ENCODE assay signal across 23 cellular contexts in genomic region chr9:15885464-15885863, GRCh38.
"Had no signal": no experiment of that assay in that cellular context is flagged by ENCODE, and none has a peak within 500 bp of the region (broad histone marks: within the 10 kb centered on the region; RNA-seq: fewer than 3 reads in every experiment).

No MANE protein-coding gene starts in this region.

- ATAC-seq: effector memory CD8-positive, alpha-beta T cell; esophagus mucosa; foreskin keratinocyte; gastrocnemius medialis; gastroesophageal sphincter; heart left ventricle; heart right ventricle had no signal

- H3K4me3 ChIP-seq: colonic mucosa, coronary artery, dorsolateral prefrontal cortex, esophagus muscularis mucosa, esophagus squamous epithelium, gastrocnemius medialis, gastroesophageal sphincter, heart left ventricle, heart right ventricle, hepatocyte had no signal

- H3K4me2 ChIP-seq: hepatocyte had no signal

- H3K79me2 ChIP-seq: hepatocyte had no signal

- H3K4me1 ChIP-seq: colonic mucosa, esophagus muscularis mucosa, esophagus squamous epithelium, foreskin keratinocyte, gastrocnemius medialis, gastroesophageal sphincter, heart left ventricle, heart right ventricle had no signal

- H3K27ac ChIP-seq: colonic mucosa, coronary artery, dorsolateral prefrontal cortex, epithelial cell of prostate, esophagus muscularis mucosa, esophagus squamous epithelium, foreskin keratinocyte, gastrocnemius medialis, gastroesophageal sphincter, heart left ventricle, heart right ventricle, hepatocyte had no signal

- H3K36me3 ChIP-seq: colonic mucosa, esophagus muscularis mucosa, esophagus squamous epithelium, gastrocnemius medialis, gastroesophageal sphincter, heart left ventricle, heart right ventricle had no signal

- DNase-seq: colonic mucosa; cortex of kidney; dorsolateral prefrontal cortex; effector CD4-positive, alpha-beta T cell; effector CD8-positive, alpha-beta T cell; effector memory CD4-positive, alpha-beta T cell; effector memory CD8-positive, alpha-beta T cell; endodermal cell; esophagus squamous epithelium; foreskin fibroblast; foreskin keratinocyte; foreskin melanocyte; gastrocnemius medialis; glutamatergic neuron; head of caudate nucleus; heart left ventricle; heart right ventricle had no signal

- H3K27me3 ChIP-seq: colonic mucosa, dorsolateral prefrontal cortex, esophagus muscularis mucosa, esophagus squamous epithelium, foreskin keratinocyte, gastrocnemius medialis, gastroesophageal sphincter, heart left ventricle, heart right ventricle, hepatocyte had no signal

- H2AFZ ChIP-seq: hepatocyte had no signal

- H3K9me3 ChIP-seq: colonic mucosa, esophagus muscularis mucosa, esophagus squamous epithelium, gastrocnemius medialis, gastroesophageal sphincter, heart left ventricle, heart right ventricle had no signal
